Comparison of ENCODE assay signal across 8 cellular contexts in the genomic region with DNA sequence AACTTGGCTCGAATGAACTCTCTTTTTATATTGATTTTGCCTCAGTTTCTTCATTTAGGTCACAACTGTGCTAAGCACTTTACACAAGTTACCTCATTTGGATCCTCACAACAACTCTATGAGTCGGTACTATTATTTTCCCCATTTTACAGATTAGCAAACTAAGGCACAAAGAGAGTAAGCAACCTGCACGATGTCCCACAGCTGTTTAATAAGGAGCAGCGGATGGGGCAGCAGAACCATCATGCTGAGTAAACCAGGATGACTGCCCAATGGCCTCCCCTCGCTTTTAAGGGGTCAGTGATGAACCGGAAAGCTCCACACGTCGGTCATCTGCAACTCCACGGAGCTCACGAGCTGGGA. TPM values are rescaled to one million over a fixed set of nuclear protein-coding genes. Genes with fewer than 3 reads are reported as not detected.
DNase-seq lines count a peak whose midpoint lies in the region; ATAC-seq and TF ChIP-seq lines count a peak whose summit lies in the region.

No MANE protein-coding gene starts in this region.

- H2BK5ac ChIP-seq in mesendoderm (ENCODE audit: low read length): no peak overlapping the region

- H3K9me3 Mint-ChIP-seq in stimulated activated naive CD8-positive, alpha-beta T cell treated with anti-CD3 and anti-CD28 coated beads, Interleukin-15, Interleukin-2, amounts not matched to agents 100 ng/mL and 50 ng/mL, for 24 hours: no peaks in the 10 kb centered on the region
- H3K9me3 Mint-ChIP-seq in brain: peaks cover 0 to 4% (median 0%) of the 10 kb centered on the region in 5 experiments

- no peak for DNase-seq in stimulated activated naive CD8-positive, alpha-beta T cell treated with anti-CD3 and anti-CD28 coated beads, Interleukin-15, Interleukin-2, amounts not matched to agents 100 U/mL and 50 U/mL, for 24 hours
- DNase-seq in mesendoderm (no peak), aorta (no peak), NCI-H146 (lab: John Stamatoyannopoulos, UW) (no peak)

- no peak overlapping the region for H3K27ac Mint-ChIP-seq in stimulated activated naive CD8-positive, alpha-beta T cell treated with anti-CD3 and anti-CD28 coated beads, Interleukin-15, Interleukin-2, amounts not matched to agents 100 ng/mL and 50 ng/mL, for 24 hours
- peak overlapping the region in 2 of 5 experiments; percentile 40 to 59 for H3K27ac Mint-ChIP-seq in brain

- H2BK120ac ChIP-seq in mesendoderm (ENCODE audit: low read depth, low read length): no peak overlapping the region

- no peaks in the 10 kb centered on the region for H3K36me3 Mint-ChIP-seq in stimulated activated naive CD8-positive, alpha-beta T cell treated with anti-CD3 and anti-CD28 coated beads, Interleukin-15, Interleukin-2, amounts not matched to agents 100 ng/mL and 50 ng/mL, for 24 hours (ENCODE audit: low read depth)
- no peaks in the 10 kb centered on the region for H3K36me3 Mint-ChIP-seq in brain

- H2BK15ac ChIP-seq in mesendoderm (replicated peaks; ENCODE audit: low read depth): no peak overlapping the region

- H3K79me2 ChIP-seq in mesendoderm (ENCODE audit: control insufficient read depth, insufficient read depth, low read length): no peaks in the 10 kb centered on the region

- H3K36me3 ChIP-seq in mesendoderm (ENCODE audit: control insufficient read depth, insufficient read depth, low read length) (no peaks in the 10 kb centered on the region), aorta (ENCODE audit: control insufficient read depth in 1 of 2, insufficient read depth in 2 of 2, low read length in 1 of 2) (no peaks in the 10 kb centered on the region)

- H4K8ac ChIP-seq in mesendoderm (ENCODE audit: low read depth, low read length): no peak overlapping the region

- H3K9ac ChIP-seq in mesendoderm (ENCODE audit: low read length): no peak overlapping the region

- H3K23ac ChIP-seq in mesendoderm (ENCODE audit: low read length): no peak overlapping the region

- H3K27me3 ChIP-seq in mesendoderm (ENCODE audit: insufficient read depth, low read length, poor library complexity): no peaks in the 10 kb centered on the region
- H3K27me3 ChIP-seq in aorta (ENCODE audit: control insufficient read depth in 1 of 2, insufficient read depth in 2 of 2, low read length in 1 of 2): no peaks in the 10 kb centered on the region

- H3K4me3 ChIP-seq in mesendoderm (ENCODE audit: low read length): no peak overlapping the region
- peak overlapping the region; percentile 37 to 92 for H3K4me3 ChIP-seq in aorta (ENCODE audit: low read length in 2 of 2)

- no peak overlapping the region for H3K18ac ChIP-seq in mesendoderm (ENCODE audit: low read length)

- H3K79me1 ChIP-seq in mesendoderm (ENCODE audit: low read length): no peaks in the 10 kb centered on the region

- no peak overlapping the region for H4K5ac ChIP-seq in mesendoderm (ENCODE audit: low read length)

- no peak overlapping the region for H2AK5ac ChIP-seq in mesendoderm (ENCODE audit: low read length)

- intact Hi-C loops in aorta (cut with DNase I): loop anchor here in 1 of 2 donors (10.0 kb wide), 2 partner anchors 220 to 1630 kb away; no protein-coding TSS in a partner anchor

- no peak overlapping the region for H3K56ac ChIP-seq in mesendoderm (ENCODE audit: low read length)

- no peak for TF ChIP-seq CTCF in brain (conservative IDR thresholded peaks at IDR 0.05)

- no peaks in the 10 kb centered on the region for H3K9me3 ChIP-seq in aorta (ENCODE audit: control insufficient read depth, low read length)

- WGBS in mesendoderm (ENCODE audit: extremely low coverage, insufficient coverage, low lambda C conversion rate): no CpG with 5 or more reads among the region's 10 CpGs
- WGBS in aorta, 2 donors: 14 to 15% methylated on average over 10 of the region's 10 CpGs

- H3K4me3 Mint-ChIP-seq in stimulated activated naive CD8-positive, alpha-beta T cell treated with anti-CD3 and anti-CD28 coated beads, Interleukin-15, Interleukin-2, amounts not matched to agents 100 ng/mL and 50 ng/mL, for 24 hours: peak overlapping the region; percentile 54
- peak overlapping the region; percentile 75 to 85 (median 78) for H3K4me3 Mint-ChIP-seq in brain

- H3K4me1 Mint-ChIP-seq in stimulated activated naive CD8-positive, alpha-beta T cell treated with anti-CD3 and anti-CD28 coated beads, Interleukin-15, Interleukin-2, amounts not matched to agents 100 ng/mL and 50 ng/mL, for 24 hours (ENCODE audit: low read depth): peaks cover 7% of the 10 kb centered on the region
- peaks cover 39% of the 10 kb centered on the region for H3K4me1 Mint-ChIP-seq in brain

- no peak for ATAC-seq in stimulated activated naive CD8-positive, alpha-beta T cell treated with anti-CD3 and anti-CD28 coated beads, Interleukin-15, Interleukin-2, amounts not matched to agents 100 U/mL and 50 U/mL, for 24 hours
- ATAC-seq in aorta (ENCODE audit: low FRiP score): no peak
- no peak for ATAC-seq in HG03565 (IDR thresholded peaks at IDR 0.05; ENCODE audit: unreplicated experiment)
- ATAC-seq in HG02840 (IDR thresholded peaks at IDR 0.05; ENCODE audit: low FRiP score, unreplicated experiment): no peak

- peaks cover 26% of the 10 kb centered on the region for H3K27me3 Mint-ChIP-seq in stimulated activated naive CD8-positive, alpha-beta T cell treated with anti-CD3 and anti-CD28 coated beads, Interleukin-15, Interleukin-2, amounts not matched to agents 100 ng/mL and 50 ng/mL, for 24 hours
- peaks cover 6% of the 10 kb centered on the region for H3K27me3 Mint-ChIP-seq in brain

- no peak overlapping the region for H3K27ac ChIP-seq in mesendoderm (ENCODE audit: low read depth, low read length)
- H3K27ac ChIP-seq in aorta (ENCODE audit: low read depth in 1 of 2, low read length in 2 of 2): peak overlapping the region in 1 of 2 donors; percentile 21

- peak overlapping the region; percentile 90 for H3K4me2 ChIP-seq in mesendoderm (ENCODE audit: low read length)

- H3K4me1 ChIP-seq in mesendoderm (ENCODE audit: control insufficient read depth, low read depth, low read length) (peaks cover 3% of the 10 kb centered on the region), aorta (ENCODE audit: control insufficient read depth in 1 of 2, insufficient read depth in 2 of 2, low read length in 2 of 2) (peaks cover 0 to 7% of the 10 kb centered on the region in 2 donors)

- H3K4ac ChIP-seq in mesendoderm (ENCODE audit: low read depth, low read length): no peak overlapping the region

RNA-seq across cellular contexts. Expression of a gene that starts 0.6 kb away (rescaled TPM):
- 2.4 TPM for polyA plus RNA-seq in brain (ENCODE audit: insufficient read depth, low read depth, low replicate concordance)
- polyA plus RNA-seq in mesendoderm (2013, experiment 1 of 2): 4.7 TPM
- 4.5 TPM for polyA plus RNA-seq in mesendoderm (2013, experiment 2 of 2)
- 10 to 100 TPM; 26.7 to 28.7 TPM for total RNA-seq in aorta
- polyA plus RNA-seq in aorta: 1 to 10 TPM; 4.3 to 4.8 TPM

RNA-seq across cellular contexts. Expression of a gene that starts 38.3 kb away (rescaled TPM):
- polyA plus RNA-seq in brain (ENCODE audit: insufficient read depth, low read depth, low replicate concordance) (not detected), aorta (not detected)
- polyA plus RNA-seq in mesendoderm (2013, experiment 1 of 2): 0.01 TPM
- not detected for polyA plus RNA-seq in mesendoderm (2013, experiment 2 of 2)
- total RNA-seq in aorta: not detected
